Comparison of ENCODE assay signal across 4 cellular contexts in genomic region chr7:45909576-45909975, GRCh38. TPM values are rescaled to one million over a fixed set of nuclear protein-coding genes. Genes with fewer than 3 reads are reported as not detected.
"Had no signal": no experiment of that assay in that cellular context is flagged by ENCODE, and none has a peak within 500 bp of the region (broad histone marks: within the 10 kb centered on the region; RNA-seq: fewer than 3 reads in every experiment).

No MANE protein-coding gene starts in this region.

- DNase-seq: GDM1, GF-D8 had no signal

- ATAC-seq: GM12878 had no signal

- H3K4me3 ChIP-seq: GM12878 had no signal

RNA-seq across cellular contexts. Expression of gene IGFBP1, which starts 21.3 kb away (rescaled TPM):
- total RNA-seq: G401 had no signal
- polyA plus RNA-seq: GM12878 had no signal

RNA-seq across cellular contexts. Expression of gene CCDC201, which starts 36.7 kb away (rescaled TPM):
- total RNA-seq: G401, GM12878 had no signal
